In genomic region chr16:50251375-50252081, GRCh38 we compare ENCODE assay signal across 12 cellular contexts. TPM values are rescaled to one million over a fixed set of nuclear protein-coding genes. Genes with fewer than 3 reads are reported as not detected.
A peak's percentile ranks its signal among the peaks of the same experiment; 100 is the strongest.
DNase-seq lines count a peak whose midpoint lies in the region; ATAC-seq, FAIRE-seq and TF ChIP-seq lines count a peak whose summit lies in the region.
"Had no signal": no experiment of that assay in that cellular context is flagged by ENCODE, and none has a peak within 500 bp of the region (broad histone marks: within the 10 kb centered on the region; RNA-seq: fewer than 3 reads in every experiment).

No MANE protein-coding gene starts in this region.

- H3K9ac ChIP-seq in HepG2 (ENCODE audit: insufficient read depth, low read depth, low read length): no peak overlapping the region
- H3K9ac ChIP-seq in endodermal cell (ENCODE audit: extremely low read depth, low read length, poor library complexity, severe bottlenecking): no peak overlapping the region

- POLR2A ChIA-PET in HepG2 (lab: Yijun Ruan, JAX): no interaction called here

- H3K4me1 ChIP-seq in HepG2 (ENCODE audit: insufficient read depth, low read length) (peaks cover 7% of the 10 kb centered on the region; the same call in 1 of the 2 replicates), right lobe of liver (no peaks in the 10 kb centered on the region), aorta (ENCODE audit: control insufficient read depth in 1 of 2, insufficient read depth in 2 of 2, low read length in 2 of 2) (no peaks in the 10 kb centered on the region), endodermal cell (ENCODE audit: control insufficient read depth, insufficient read depth, low read length) (peaks cover 13% of the 10 kb centered on the region)

- H3K27ac Mint-ChIP-seq in activated naive CD8-positive, alpha-beta T cell treated with anti-CD3 and anti-CD28 coated beads, Interleukin-2, amount 50 U/mL, for 24 hours: no peak overlapping the region
- H3K27ac Mint-ChIP-seq in endodermal cell: no peak overlapping the region
- H3K27ac Mint-ChIP-seq: memory B cell had no signal

- TF ChIP-seq RAD21 in HepG2 (CRISPR knock-in tag; IDR thresholded peaks at IDR 0.05): no peak

- no peak overlapping the region for H3K4me3 Mint-ChIP-seq in activated naive CD8-positive, alpha-beta T cell treated with anti-CD3 and anti-CD28 coated beads, Interleukin-2, amount 50 U/mL, for 24 hours
- H3K4me3 Mint-ChIP-seq in endodermal cell: no peak overlapping the region
- H3K4me3 Mint-ChIP-seq: memory B cell had no signal

- peaks cover 0 to 19% of the 10 kb centered on the region in 2 experiments; a peak in 2 of 5 replicates for H3K27me3 ChIP-seq in HepG2 (ENCODE audit: control insufficient read depth in 1 of 2, insufficient read depth in 2 of 2, low read length in 2 of 2)
- H3K27me3 ChIP-seq in right lobe of liver: no peaks in the 10 kb centered on the region
- no peaks in the 10 kb centered on the region for H3K27me3 ChIP-seq in aorta (ENCODE audit: control insufficient read depth in 1 of 2, insufficient read depth in 2 of 2, low read length in 1 of 2)
- no peaks in the 10 kb centered on the region for H3K27me3 ChIP-seq in endodermal cell (ENCODE audit: control insufficient read depth, insufficient read depth, low read length, poor library complexity, severe bottlenecking)

- no peak for FAIRE-seq in HepG2 (lab: Jason Lieb, UNC)
- FAIRE-seq: endothelial cell of umbilical vein had no signal

- whole genome bisulfite sequencing in HepG2 (ENCODE audit: low lambda C conversion rate): 53% methylated on average over 14 of the region's 15 CpGs
- 72% methylated on average over 10 of the region's 15 CpGs for WGBS in right lobe of liver (ENCODE audit: insufficient coverage, low coverage, low lambda C conversion rate, missing lambda C conversion rate)
- 65 to 69% methylated on average over 15 of the region's 15 CpGs for WGBS in aorta, 2 donors
- 88 to 89% methylated on average over 11 to 15 of the region's 15 CpGs for WGBS in endodermal cell (ENCODE audit: insufficient coverage in 1 of 2, insufficient read length in 1 of 2), 2 experiments

- H3K4me1 Mint-ChIP-seq in activated naive CD8-positive, alpha-beta T cell treated with anti-CD3 and anti-CD28 coated beads, Interleukin-2, amount 50 U/mL, for 24 hours: peaks cover 3% of the 10 kb centered on the region
- H3K4me1 Mint-ChIP-seq in endodermal cell: peaks cover 39% of the 10 kb centered on the region

- H2AFZ ChIP-seq in HepG2 (ENCODE audit: low read length): no peak overlapping the region

- H3K36me3 Mint-ChIP-seq in activated naive CD8-positive, alpha-beta T cell treated with anti-CD3 and anti-CD28 coated beads, Interleukin-2, amount 50 U/mL, for 24 hours (ENCODE audit: low read depth): no peaks in the 10 kb centered on the region
- H3K36me3 Mint-ChIP-seq in endodermal cell (ENCODE audit: low read depth): no peaks in the 10 kb centered on the region
- H3K36me3 Mint-ChIP-seq: memory B cell had no signal

- intact Hi-C loops in HepG2 (cut with micrococcal nuclease; ENCODE audit: unreplicated experiment) (no loop called here), right lobe of liver (cut with DNase I) (no loop called here), aorta (cut with DNase I) (no loop called here)

- H3K27ac ChIP-seq in HepG2 (ENCODE audit: extremely low read length, insufficient read depth, low read length) (no peak overlapping the region), right lobe of liver (no peak overlapping the region), aorta (ENCODE audit: low read depth in 1 of 2, low read length in 2 of 2) (no peak overlapping the region), endodermal cell (ENCODE audit: low read depth, low read length) (no peak overlapping the region)

- DNase-seq in HepG2 (ENCODE audit: low spot score): no peak
- no peak for DNase-seq in right lobe of liver
- no peak for DNase-seq in activated naive CD8-positive, alpha-beta T cell treated with anti-CD3 and anti-CD28 coated beads, Interleukin-2, amount 50 U/mL, for 24 hours
- peak; percentile 40 for DNase-seq in islet precursor cell
- peak; percentile 57 to 77 for DNase-seq in aorta
- no peak for DNase-seq in NCI-H2171 (lab: John Stamatoyannopoulos, UW)
- no peak for DNase-seq in endodermal cell
- no peak for DNase-seq in NK-92 treated with Interleukin-12 subunit alpha and Interleukin-12 subunit beta, amount 100 ng/mL, for 24 hours (lab: John Stamatoyannopoulos, UW)
- DNase-seq: activated T-cell treated with anti-CD3 and anti-CD28 coated beads, Interleukin-2, amount 50 U/mL, for 48 hours; NCI-H2107 had no signal

- peaks cover 4% of the 10 kb centered on the region for H3K27me3 Mint-ChIP-seq in activated naive CD8-positive, alpha-beta T cell treated with anti-CD3 and anti-CD28 coated beads, Interleukin-2, amount 50 U/mL, for 24 hours
- H3K27me3 Mint-ChIP-seq in endodermal cell (ENCODE audit: insufficient read depth): peaks cover 5% of the 10 kb centered on the region
- H3K27me3 Mint-ChIP-seq: memory B cell had no signal

- H3K9me3 Mint-ChIP-seq in activated naive CD8-positive, alpha-beta T cell treated with anti-CD3 and anti-CD28 coated beads, Interleukin-2, amount 50 U/mL, for 24 hours: no peaks in the 10 kb centered on the region
- H3K9me3 Mint-ChIP-seq in endodermal cell: no peaks in the 10 kb centered on the region
- H3K9me3 Mint-ChIP-seq: memory B cell had no signal

- TF ChIP-seq CTCF in HepG2 (CRISPR knock-in tag; IDR thresholded peaks at IDR 0.05) (no peak), right lobe of liver (IDR thresholded peaks at IDR 0.05) (no peak), endodermal cell (conservative IDR thresholded peaks at IDR 0.05) (no peak)

- no peak for TF ChIP-seq POLR2A in HepG2 (IDR thresholded peaks at IDR 0.05; ENCODE audit: insufficient read depth in 1 of 2, low read depth in 2 of 2, low read length in 2 of 2)
- no peak for TF ChIP-seq POLR2A in right lobe of liver (IDR thresholded peaks at IDR 0.05)

- BruUV-seq in HepG2 (replicated peaks; lab: Mats Ljungman, UMichigan): no TSS peak

- H4K20me1 ChIP-seq in HepG2 (ENCODE audit: insufficient read depth, low read length): no peaks in the 10 kb centered on the region

- H3K4me2 ChIP-seq in HepG2 (ENCODE audit: low read depth, low read length): no peak overlapping the region

- TF ChIP-seq EP300 in HepG2 (IDR thresholded peaks at IDR 0.05; ENCODE audit: low read depth in 2 of 2, low read length in 2 of 2): no peak
- TF ChIP-seq EP300 in HepG2 (CRISPR knock-in tag; IDR thresholded peaks at IDR 0.05; ENCODE audit: borderline replicate concordance): no peak

- CTCF ChIA-PET in HepG2 (lab: Yijun Ruan, JAX; ENCODE audit: low intra/inter-chr PET ratio, low total read pairs): no interaction called here

- ATAC-seq in HepG2 (peak; percentile 16; the same call in 1 of the 3 replicates), right lobe of liver (no peak), aorta (ENCODE audit: low FRiP score) (peak; percentile 20)
- peak; percentile 50 for ATAC-seq in activated naive CD8-positive, alpha-beta T cell treated with anti-CD3 and anti-CD28 coated beads, Interleukin-2, amount 50 U/mL, for 24 hours

- no peaks in the 10 kb centered on the region for H3K9me3 ChIP-seq in HepG2 (ENCODE audit: low read length)
- H3K9me3 ChIP-seq in right lobe of liver: no peaks in the 10 kb centered on the region
- H3K9me3 ChIP-seq in aorta (ENCODE audit: control insufficient read depth, low read length): no peaks in the 10 kb centered on the region
- no peaks in the 10 kb centered on the region for H3K9me3 ChIP-seq in endodermal cell (ENCODE audit: control insufficient read depth, low read length)

- H3K4me3 ChIP-seq in HepG2 (replicated peaks in 1 of 3; ENCODE audit: insufficient read depth in 1 of 3, low read depth in 2 of 3, low read length in 3 of 3) (no peak overlapping the region), right lobe of liver (no peak overlapping the region), aorta (ENCODE audit: low read length in 2 of 2) (no peak overlapping the region), endodermal cell (ENCODE audit: low read length) (no peak overlapping the region)

- no peaks in the 10 kb centered on the region for H3K36me3 ChIP-seq in HepG2 (replicated peaks in 1 of 2; ENCODE audit: control insufficient read depth in 1 of 2, insufficient read depth in 2 of 2, low read length in 2 of 2)
- H3K36me3 ChIP-seq in right lobe of liver: no peaks in the 10 kb centered on the region
- H3K36me3 ChIP-seq in aorta (ENCODE audit: control insufficient read depth in 1 of 2, insufficient read depth in 2 of 2, low read length in 1 of 2): no peaks in the 10 kb centered on the region
- no peaks in the 10 kb centered on the region for H3K36me3 ChIP-seq in endodermal cell (ENCODE audit: control insufficient read depth, insufficient read depth, low read length)

- in situ Hi-C loops in HepG2 (cut with HindIII; ENCODE audit: extremely low pct_ligation_motif_present, low pct_unique_long_range_greater_than_20kb): no loop called here

- no peaks in the 10 kb centered on the region for H3K79me2 ChIP-seq in HepG2 (ENCODE audit: insufficient read depth, low read length)

RNA-seq across cellular contexts. Expression of gene ADCY7, which starts 14.8 kb away (rescaled TPM):
- total RNA-seq in HepG2 (2016; rRNA removed; fragmentation: Illumina TruSeq; extraction: Trizol) (2.3 and 4.3 TPM in 2 replicates), right lobe of liver (10 to 100 TPM in 1 of 6 experiments, 1 to 10 TPM in 5; 2.5 to 10.2 (median 6.5) TPM), aorta (10 to 100 TPM; 32.7 to 75.8 TPM), endodermal cell (10 to 100 TPM; 30.1 to 37.2 TPM)
- 0.51 and 1.3 TPM in 2 replicates for total RNA-seq in HepG2 (2016; cell fraction: cytosol; rRNA removed; fragmentation: Illumina TruSeq; extraction: Trizol; ENCODE audit: low read depth)
- 2.5 and 4.5 TPM in 2 replicates for total RNA-seq in HepG2 (2016; cell fraction: insoluble cytoplasmic fraction; rRNA removed; fragmentation: Illumina TruSeq; extraction: Trizol)
- 1.1 and 1.8 TPM in 2 replicates for total RNA-seq in HepG2 (2016; cell fraction: membrane; rRNA removed; fragmentation: Illumina TruSeq; extraction: Trizol)
- 3.9 and 5.9 TPM in 2 replicates for total RNA-seq in HepG2 (2016; cell fraction: nucleus; rRNA removed; fragmentation: Illumina TruSeq; extraction: Trizol)
- polyA plus RNA-seq in HepG2 (2011; rRNA removed) (2.2 and 3.7 TPM in 2 replicates), aorta (1 to 10 TPM; 4.0 to 7.8 TPM)
- 1.2 and 1.5 TPM in 2 replicates for polyA plus RNA-seq in HepG2 (2011; cell fraction: cytosol; rRNA removed)
- polyA plus RNA-seq in HepG2 (2011; cell fraction: nucleus; rRNA removed): 14.6 and 16.9 TPM in 2 replicates
- polyA plus RNA-seq in HepG2 (2012): 1.7 and 3.0 TPM in 2 replicates
- polyA plus RNA-seq in HepG2 (2016; cell fraction: cytosol; fragmentation: Illumina TruSeq; extraction: Trizol; ENCODE audit: low read depth): 0.17 and 0.38 TPM in 2 replicates
- polyA plus RNA-seq in HepG2 (2016; cell fraction: insoluble cytoplasmic fraction; fragmentation: Illumina TruSeq; extraction: Trizol; ENCODE audit: low read depth): 1.2 and 1.4 TPM in 2 replicates
- polyA plus RNA-seq in HepG2 (2016; cell fraction: membrane; fragmentation: Illumina TruSeq; extraction: Trizol; ENCODE audit: low read depth): 0.44 and 0.47 TPM in 2 replicates
- 6.9 and 8.7 TPM in 2 replicates for polyA plus RNA-seq in HepG2 (2016; cell fraction: nucleus; fragmentation: Illumina TruSeq; extraction: Trizol; ENCODE audit: insufficient read depth, low read depth)
- 17.5 and 40.6 TPM in 2 replicates for polyA minus RNA-seq in HepG2 (2011; rRNA and poly(A)+ RNA removed; ENCODE audit: low replicate concordance)
- 2.0 and 5.5 TPM in 2 replicates for polyA minus RNA-seq in HepG2 (2011; cell fraction: cytosol; rRNA and poly(A)+ RNA removed)
- 9.0 and 10.2 TPM in 2 replicates for polyA minus RNA-seq in HepG2 (2011; cell fraction: nucleus; rRNA and poly(A)+ RNA removed)
- polyA plus RNA-seq in endodermal cell (2013, experiment 1 of 2): 6.1 TPM
- polyA plus RNA-seq in endodermal cell (2013, experiment 2 of 2): 5.2 TPM

Comparison
In these comparisons a context has a peak if more than half of its experiments do, and no peak if none do; other contexts are left out.
1. ATAC-seq: peak in HepG2 (single experiment), activated naive CD8-positive, alpha-beta T cell treated with anti-CD3 and anti-CD28 coated beads, Interleukin-2, amount 50 U/mL, for 24 hours (single experiment) and aorta (single experiment); none in right lobe of liver (0 of 4).
2. DNase-seq: peak in islet precursor cell (single experiment) and aorta (2 of 2); none in HepG2 (single experiment), right lobe of liver (0 of 3), activated naive CD8-positive, alpha-beta T cell treated with anti-CD3 and anti-CD28 coated beads, Interleukin-2, amount 50 U/mL, for 24 hours (single experiment), NCI-H2171 (single experiment), endodermal cell (single experiment) and NK-92 treated with Interleukin-12 subunit alpha and Interleukin-12 subunit beta, amount 100 ng/mL, for 24 hours (single experiment).